ENCODE assay signal across 8 cellular contexts in genomic region chr2:20448246-20449046, GRCh38. TPM values are rescaled to one million over a fixed set of nuclear protein-coding genes. Genes with fewer than 3 reads are reported as not detected.
DNase-seq lines count a peak whose midpoint lies in the region; TF ChIP-seq lines count a peak whose summit lies in the region.

No MANE protein-coding gene starts in this region.

- peak overlapping the region; percentile 97 for H3K9ac ChIP-seq in SK-N-MC (ENCODE audit: insufficient read length)

- no peaks in the 10 kb centered on the region for H3K9me3 ChIP-seq in SK-N-MC (ENCODE audit: low read depth, low read length)
- H3K9me3 ChIP-seq in neutrophil = no peaks in the 10 kb centered on the region

- TF ChIP-seq CTCF in fibroblast of mammary gland (conservative IDR thresholded peaks at IDR 0.05; ENCODE audit: control insufficient read depth, insufficient read depth, low read depth, low read length) = no peak
- TF ChIP-seq CTCF in neutrophil (IDR thresholded peaks at IDR 0.05) = no peak

- peaks cover 41 to 42% of the 10 kb centered on the region in 2 experiments for H3K4me1 ChIP-seq in neutrophil (ENCODE audit: control insufficient read depth in 1 of 2, insufficient read depth in 1 of 2, low read depth in 1 of 2, low read length in 1 of 2)

- in situ Hi-C loops in G401 (cut with HindIII; ENCODE audit: low sequenced_read_pairs) = no loop called here

- H3K36me3 ChIP-seq in SK-N-MC (ENCODE audit: insufficient read depth, low read length) = peaks cover 12% of the 10 kb centered on the region
- peaks cover 22% of the 10 kb centered on the region for H3K36me3 ChIP-seq in neutrophil

- DNase-seq in G401 (ENCODE audit: low spot score) = peak; percentile 43
- DNase-seq in SK-N-MC (ENCODE audit: low read depth, low spot score) = no peak
- DNase-seq in fibroblast of mammary gland (ENCODE audit: low read depth) = peak; percentile 29
- DNase-seq in T-helper 9 cell = no peak
- no peak for DNase-seq in stimulated activated CD4-positive, alpha-beta T cell treated with anti-CD3 and anti-CD28 coated beads, Interleukin-2, amount 100 ng/mL, for 24 hours
- DNase-seq in MV-4-11 (lab: John Stamatoyannopoulos, UW) = no peak
- no peak for DNase-seq in NCI-H2196 treated with DMSO at 0.1 percent for 48 hours (lab: John Stamatoyannopoulos, UW; ENCODE audit: unreplicated experiment)

- peaks cover 19% of the 10 kb centered on the region for H3K27me3 ChIP-seq in neutrophil

- H3K27ac ChIP-seq in SK-N-MC (no peak overlapping the region), neutrophil (peak overlapping the region; percentile 89)

- H3K4me3 ChIP-seq in SK-N-MC (peak overlapping the region; percentile 97), fibroblast of mammary gland (ENCODE audit: control insufficient read depth, low read depth, low read length) (peak overlapping the region; percentile 87), neutrophil (ENCODE audit: low read depth in 1 of 2, low read length in 1 of 2) (peak overlapping the region; percentile 97 to 98)

RNA-seq across cellular contexts. Expression of gene RHOB, which starts 1.6 kb away (rescaled TPM):
- 274 and 317 TPM in 2 replicates for total RNA-seq in G401 (2014; rRNA removed; shearing (Covaris generic))

Comparison
In these comparisons a context has a peak if more than half of its experiments do, and no peak if none do; other contexts are left out.
1. DNase-seq: peak in G401 (single experiment) and fibroblast of mammary gland (single experiment); none in SK-N-MC (single experiment), T-helper 9 cell (single experiment), stimulated activated CD4-positive, alpha-beta T cell treated with anti-CD3 and anti-CD28 coated beads, Interleukin-2, amount 100 ng/mL, for 24 hours (0 of 2), MV-4-11 (single experiment) and NCI-H2196 treated with DMSO at 0.1 percent for 48 hours (single experiment).
2. Peak in every context shown above with its lines, with median percentiles within 50 percentile points of each other: H3K4me3 ChIP-seq.